In genomic region chr18:79755496-79756142, GRCh38 we compare ENCODE assay signal across 19 cellular contexts. TPM values are rescaled to one million over a fixed set of nuclear protein-coding genes. Genes with fewer than 3 reads are reported as not detected.
"Had no signal": no experiment of that assay in that cellular context is flagged by ENCODE, and none has a peak within 500 bp of the region (broad histone marks: within the 10 kb centered on the region; RNA-seq: fewer than 3 reads in every experiment).

No MANE protein-coding gene starts in this region.

- H3K27me3 Mint-ChIP-seq: T-helper 17 cell had no signal

- H3K9me3 ChIP-seq: adrenal gland had no signal

- H3K27me3 ChIP-seq: adrenal gland, cardiac muscle cell, hepatocyte, right lobe of liver, tibial nerve had no signal

- H3K4me3 ChIP-seq: adrenal gland, cardiac muscle cell, hepatocyte, psoas muscle, right lobe of liver, tibial nerve had no signal

- ATAC-seq: activated CD8-positive, alpha-beta T cell treated with anti-CD3 and anti-CD28 coated beads, Interleukin-2, amount 10 ng/mL, durations not matched to agents 7 days and 5 days; esophagus mucosa; psoas muscle; T-helper 17 cell; WTC11 had no signal

- H3K9me3 Mint-ChIP-seq: natural killer cell had no signal

- H3K4me3 Mint-ChIP-seq: activated CD8-positive, alpha-beta T cell treated with anti-CD3 and anti-CD28 coated beads, Interleukin-2, amount 10 ng/mL, durations not matched to agents 7 days and 5 days; memory B cell; natural killer cell; T-helper 17 cell; WTC11 had no signal

- H3K27ac Mint-ChIP-seq: activated CD8-positive, alpha-beta T cell treated with anti-CD3 and anti-CD28 coated beads, Interleukin-2, amount 10 ng/mL, durations not matched to agents 7 days and 5 days; memory B cell; natural killer cell; T-helper 17 cell; WTC11 had no signal

- H3K27ac ChIP-seq: adrenal gland, cardiac muscle cell, hepatocyte, psoas muscle, right lobe of liver, tibial nerve had no signal

- H3K4me1 ChIP-seq: adrenal gland, psoas muscle, right lobe of liver, tibial nerve had no signal

- H2AFZ ChIP-seq: hepatocyte had no signal

- H3K4me1 Mint-ChIP-seq: T-helper 17 cell, WTC11 had no signal

- DNase-seq: activated CD4-positive, alpha-beta T cell treated with anti-CD3 and anti-CD28 coated beads for 48 hours; activated CD8-positive, alpha-beta memory T cell treated with anti-CD3 and anti-CD28 coated beads, Interleukin-2, amount 50 U/mL, for 4 hours; activated CD8-positive, alpha-beta T cell treated with anti-CD3 and anti-CD28 coated beads, Interleukin-2, amount 10 ng/mL, durations not matched to agents 7 days and 5 days; activated naive CD4-positive, alpha-beta T cell treated with Interleukin-2 at 50 U/mL for 16 hours; adrenal gland; islet precursor cell; natural killer cell; psoas muscle; SIG-M5; stimulated activated CD4-positive, alpha-beta T cell treated with anti-CD3 and anti-CD28 coated beads, Interleukin-12 subunit alpha, Interleukin-12 subunit beta, amount 100 ng/mL, for 4 hours; stimulated activated CD4-positive, alpha-beta T cell treated with anti-CD3 and anti-CD28 coated beads, Interleukin-2, amount 100 ng/mL, for 24 hours; T-helper 17 cell had no signal

- H3K36me3 Mint-ChIP-seq: natural killer cell had no signal

- H3K79me2 ChIP-seq: hepatocyte had no signal

- H3K4me2 ChIP-seq: hepatocyte had no signal

RNA-seq across cellular contexts. Expression of gene KCNG2, which starts 42.1 kb away (rescaled TPM):
- total RNA-seq: activated CD8-positive, alpha-beta T cell treated with anti-CD3 and anti-CD28 coated beads, Interleukin-2, amount 10 ng/mL, durations not matched to agents 7 days and 5 days; cardiac muscle cell; hepatocyte; natural killer cell; right lobe of liver; T-helper 17 cell had no signal
- polyA plus RNA-seq: hepatocyte had no signal
